Comparison of ENCODE assay signal across 10 cellular contexts in the genomic region with DNA sequence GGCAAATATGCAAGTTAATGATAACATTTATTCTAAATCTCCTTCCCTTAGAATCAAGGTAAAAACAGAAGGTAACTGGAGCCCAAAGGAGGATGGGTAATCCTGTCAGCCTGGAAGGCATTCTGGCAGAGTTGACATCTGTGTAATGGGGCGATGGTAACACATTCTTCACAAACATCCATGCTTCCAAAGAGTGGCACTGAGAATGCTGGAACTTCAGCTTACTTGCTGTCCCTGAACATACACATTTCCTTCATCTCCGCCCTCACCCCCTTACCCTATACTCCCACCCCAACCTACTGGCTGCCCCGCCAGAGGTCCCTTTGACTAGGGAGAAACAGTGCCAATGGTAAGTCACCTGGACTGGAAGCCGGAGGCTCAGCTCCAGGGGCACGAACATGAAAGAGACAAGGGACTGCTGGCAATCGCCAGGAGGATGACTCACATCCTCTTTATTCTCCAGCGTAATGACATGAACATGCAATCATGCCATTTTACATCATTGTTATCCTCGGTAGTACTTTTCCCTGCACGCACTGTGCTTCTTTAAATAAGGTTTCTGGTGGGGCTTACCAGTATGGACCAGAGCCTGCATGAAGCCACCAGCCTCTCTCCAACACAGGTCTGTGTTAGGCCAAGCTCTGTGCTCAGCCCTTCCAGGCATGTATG.
DNase-seq lines count a peak whose midpoint lies in the region; ATAC-seq and TF ChIP-seq lines count a peak whose summit lies in the region.
"Had no signal": no experiment of that assay in that cellular context is flagged by ENCODE, and none has a peak within 500 bp of the region (broad histone marks: within the 10 kb centered on the region; RNA-seq: fewer than 3 reads in every experiment).

No MANE protein-coding gene starts in this region.

- H3K27ac ChIP-seq in SJSA1 (peak overlapping the region; percentile 69), dorsolateral prefrontal cortex (no peak overlapping the region)
- H3K27ac ChIP-seq: pancreas had no signal

- H3K27me3 ChIP-seq in SJSA1 (replicated peaks) (no peaks in the 10 kb centered on the region), dorsolateral prefrontal cortex (peaks cover 0 to 6% (median 0%) of the 10 kb centered on the region in 45 donors)
- H3K27me3 ChIP-seq: pancreas had no signal

- H3K4me3 ChIP-seq in SJSA1 (no peak overlapping the region), fibroblast of villous mesenchyme (ENCODE audit: low read depth, low read length) (no peak overlapping the region), dorsolateral prefrontal cortex (no peak overlapping the region)
- H3K4me3 ChIP-seq: pancreas had no signal

- H3K9me3 ChIP-seq in SJSA1 (replicated peaks) = no peaks in the 10 kb centered on the region
- H3K9me3 ChIP-seq: pancreas had no signal

- peaks cover 14% of the 10 kb centered on the region for H3K4me1 ChIP-seq in SJSA1 (replicated peaks)
- H3K4me1 ChIP-seq: pancreas had no signal

- DNase-seq in AG08395 (ENCODE audit: low spot score) = peak; percentile 53
- DNase-seq in HK-2 (ENCODE audit: unreplicated experiment) = peak; percentile 26
- DNase-seq in SJSA1 (ENCODE audit: low read depth in 1 of 2, low spot score in 2 of 2) = peak; percentile 77 to 82
- DNase-seq in fibroblast of villous mesenchyme (ENCODE audit: low read depth) = peak; percentile 21
- no peak for DNase-seq in stimulated activated CD4-positive, alpha-beta T cell treated with anti-CD3 and anti-CD28 coated beads, Interleukin-2, amount 100 ng/mL, for 48 hours
- no peak for DNase-seq in dorsolateral prefrontal cortex
- DNase-seq: CD4-positive, alpha-beta memory T cell; pancreas had no signal

- no peak for TF ChIP-seq CTCF in fibroblast of villous mesenchyme (IDR thresholded peaks at IDR 0.05; ENCODE audit: insufficient read depth, low read depth, low read length)
- TF ChIP-seq CTCF in dorsolateral prefrontal cortex (IDR thresholded peaks at IDR 0.05 in 54 of 56, conservative IDR thresholded peaks at IDR 0.05 in 2 of 56; ENCODE audit: low read depth in 1 of 56, partially characterized antibody in 56 of 56) = no peak

- no peaks in the 10 kb centered on the region for H3K36me3 ChIP-seq in SJSA1
- H3K36me3 ChIP-seq: pancreas had no signal

- ATAC-seq in GM19467 (IDR thresholded peaks at IDR 0.05; ENCODE audit: unreplicated experiment) = no peak
- ATAC-seq in HG03520 (IDR thresholded peaks at IDR 0.05; ENCODE audit: unreplicated experiment) = no peak
- ATAC-seq: pancreas had no signal

- intact Hi-C loops in dorsolateral prefrontal cortex (cut with DNase I) = no loop called here

Comparison
In these comparisons a context has a peak if more than half of its experiments do, and no peak if none do; other contexts are left out.
1. DNase-seq: peak in AG08395 (single experiment), HK-2 (single experiment), SJSA1 (2 of 2) and fibroblast of villous mesenchyme (single experiment); none in stimulated activated CD4-positive, alpha-beta T cell treated with anti-CD3 and anti-CD28 coated beads, Interleukin-2, amount 100 ng/mL, for 48 hours (0 of 2) and dorsolateral prefrontal cortex (0 of 10).